ENCODE assay signal across 13 cellular contexts in the genomic region with DNA sequence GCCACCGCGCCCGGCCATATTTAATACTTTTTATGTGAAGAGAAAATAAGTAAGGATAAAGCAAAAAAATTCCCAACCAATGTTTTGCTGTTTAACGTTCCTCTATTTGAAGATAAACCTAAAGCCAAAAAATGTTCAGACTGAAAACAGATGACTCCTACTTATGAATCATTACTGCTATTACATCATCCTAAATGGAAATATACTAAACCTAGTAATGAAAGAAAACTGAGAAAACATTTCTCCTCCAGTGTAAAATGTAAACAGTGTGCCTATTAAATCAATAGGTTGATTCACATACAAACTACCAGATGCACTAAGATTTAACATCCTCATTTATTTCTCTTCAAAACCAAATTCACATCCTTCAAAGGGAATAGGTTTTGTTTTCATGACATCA. TPM values are rescaled to one million over a fixed set of nuclear protein-coding genes. Genes with fewer than 3 reads are reported as not detected.
A peak's percentile ranks its signal among the peaks of the same experiment; 100 is the strongest.
DNase-seq lines count a peak whose midpoint lies in the region; ATAC-seq and TF ChIP-seq lines count a peak whose summit lies in the region.
"Had no signal": no experiment of that assay in that cellular context is flagged by ENCODE, and none has a peak within 500 bp of the region (broad histone marks: within the 10 kb centered on the region; RNA-seq: fewer than 3 reads in every experiment).

No MANE protein-coding gene starts in this region.

- H3K79me2 ChIP-seq in PC-3 (ENCODE audit: low read length) = no peaks in the 10 kb centered on the region

- CTCF ChIA-PET in PC-3 (lab: Charles Lee) = no interaction called here

- peaks cover 9% of the 10 kb centered on the region for H3K4me1 ChIP-seq in PC-3 (ENCODE audit: insufficient read depth, low read length)
- H3K4me1 ChIP-seq: BE2C, transverse colon had no signal

- H3K9ac ChIP-seq in PC-3 (ENCODE audit: low read length) = no peak overlapping the region

- peaks cover 8 to 17% of the 10 kb centered on the region in 2 donors for H3K36me3 Mint-ChIP-seq in activated T-cell treated with anti-CD3 and anti-CD28 coated beads, Interleukin-2, amount 50 U/mL, for 72 hours (ENCODE audit: insufficient read depth in 2 of 2)
- peaks cover 78% of the 10 kb centered on the region for H3K36me3 Mint-ChIP-seq in stimulated activated effector memory CD8-positive, alpha-beta T cell treated with anti-CD3 and anti-CD28 coated beads, Interleukin-12 subunit alpha, Interleukin-12 subunit beta, amount 100 ng/mL, for 72 hours

- POLR2A ChIA-PET in PC-3 (lab: Charles Lee; ENCODE audit: unreplicated experiment) = no interaction called here

- H3K27ac ChIP-seq in PC-3 (ENCODE audit: low read length) = peak overlapping the region; percentile 22; the same call in 1 of the 2 replicates
- H3K27ac ChIP-seq: transverse colon had no signal

- ATAC-seq in activated T-cell treated with anti-CD3 and anti-CD28 coated beads, Interleukin-2, amount 50 U/mL, for 72 hours (replicated peaks in 1 of 2) = peak; percentile 72 to 80
- ATAC-seq in PC-3 (peak; percentile 80), GM21528 (IDR thresholded peaks at IDR 0.05; ENCODE audit: low FRiP score, unreplicated experiment) (no peak)
- ATAC-seq in stimulated activated effector memory CD8-positive, alpha-beta T cell treated with anti-CD3 and anti-CD28 coated beads, Interleukin-12 subunit alpha, Interleukin-12 subunit beta, amount 100 ng/mL, for 72 hours = peak; percentile 65

- peaks cover 15% of the 10 kb centered on the region for H3K4me1 Mint-ChIP-seq in activated T-cell treated with anti-CD3 and anti-CD28 coated beads, Interleukin-2, amount 50 U/mL, for 72 hours (ENCODE audit: low read depth)
- peaks cover 9% of the 10 kb centered on the region for H3K4me1 Mint-ChIP-seq in stimulated activated effector memory CD8-positive, alpha-beta T cell treated with anti-CD3 and anti-CD28 coated beads, Interleukin-12 subunit alpha, Interleukin-12 subunit beta, amount 100 ng/mL, for 72 hours

- BruUV-seq in PC-3 (replicated peaks; lab: Mats Ljungman, UMichigan) = no TSS peak

- no peak overlapping the region for H3K4me2 ChIP-seq in PC-3 (ENCODE audit: low read length)

- H3K9me3 Mint-ChIP-seq in activated T-cell treated with anti-CD3 and anti-CD28 coated beads, Interleukin-2, amount 50 U/mL, for 72 hours = no peaks in the 10 kb centered on the region
- no peaks in the 10 kb centered on the region for H3K9me3 Mint-ChIP-seq in stimulated activated effector memory CD8-positive, alpha-beta T cell treated with anti-CD3 and anti-CD28 coated beads, Interleukin-12 subunit alpha, Interleukin-12 subunit beta, amount 100 ng/mL, for 72 hours

- no peak for TF ChIP-seq CTCF in PC-3 (conservative IDR thresholded peaks at IDR 0.05; ENCODE audit: low read depth, low read length)
- TF ChIP-seq CTCF in epithelial cell of esophagus (IDR thresholded peaks at IDR 0.05; ENCODE audit: insufficient read depth, low read depth, low read length, missing control alignments) = no peak

- H3F3A ChIP-seq in PC-3 (ENCODE audit: low read length, unreplicated experiment) = no peaks in the 10 kb centered on the region

- H3K36me3 ChIP-seq in PC-3 (ENCODE audit: low read depth, low read length) = peaks cover 36% of the 10 kb centered on the region
- H3K36me3 ChIP-seq: BE2C had no signal

- H2AFZ ChIP-seq in PC-3 (ENCODE audit: low read length) = no peak overlapping the region

- H3K4me3 ChIP-seq in PC-3 (ENCODE audit: low read length) = no peak overlapping the region
- no peak overlapping the region for H3K4me3 ChIP-seq in epithelial cell of esophagus (ENCODE audit: low read length)
- H3K4me3 ChIP-seq: transverse colon had no signal

- peak overlapping the region; percentile 93 for H3K27ac Mint-ChIP-seq in activated T-cell treated with anti-CD3 and anti-CD28 coated beads, Interleukin-2, amount 50 U/mL, for 72 hours
- peak overlapping the region; percentile 76 for H3K27ac Mint-ChIP-seq in stimulated activated effector memory CD8-positive, alpha-beta T cell treated with anti-CD3 and anti-CD28 coated beads, Interleukin-12 subunit alpha, Interleukin-12 subunit beta, amount 100 ng/mL, for 72 hours

- no peaks in the 10 kb centered on the region for H3K9me2 ChIP-seq in PC-3 (replicated peaks; ENCODE audit: low read length)

- DNase-seq in activated T-cell treated with anti-CD3 and anti-CD28 coated beads, Interleukin-2, amount 50 U/mL, for 72 hours = no peak
- no peak for DNase-seq in activated T-cell treated with anti-CD3 and anti-CD28 coated beads for 4 hours
- peak; percentile 42 for DNase-seq in PC-3
- peak; percentile 46 for DNase-seq in epithelial cell of esophagus (ENCODE audit: low read depth)
- DNase-seq in stimulated activated effector memory CD8-positive, alpha-beta T cell treated with anti-CD3 and anti-CD28 coated beads, Interleukin-12 subunit alpha, Interleukin-12 subunit beta, amount 100 ng/mL, for 72 hours (ENCODE audit: low spot score in 2 of 2) = no peak
- no peak for DNase-seq in UCSD-AML1 (lab: John Stamatoyannopoulos, UW; ENCODE audit: unreplicated experiment)
- DNase-seq in amygdala (lab: John Stamatoyannopoulos, UW) = no peak
- DNase-seq: BE2C, NCI-H1417 treated with DMSO at 0.1 percent for 48 hours, NCI-H82, retina, transverse colon had no signal

- H3K4me3 Mint-ChIP-seq in activated T-cell treated with anti-CD3 and anti-CD28 coated beads, Interleukin-2, amount 50 U/mL, for 72 hours = peak overlapping the region in 1 of 2 donors; percentile 27
- H3K4me3 Mint-ChIP-seq in stimulated activated effector memory CD8-positive, alpha-beta T cell treated with anti-CD3 and anti-CD28 coated beads, Interleukin-12 subunit alpha, Interleukin-12 subunit beta, amount 100 ng/mL, for 72 hours = no peak overlapping the region

- H3K9me3 ChIP-seq in PC-3 (ENCODE audit: low read length) = no peaks in the 10 kb centered on the region
- H3K9me3 ChIP-seq: BE2C, transverse colon had no signal

- no peaks in the 10 kb centered on the region for H4K20me1 ChIP-seq in PC-3 (ENCODE audit: low read length)

- H3K27me3 Mint-ChIP-seq in activated T-cell treated with anti-CD3 and anti-CD28 coated beads, Interleukin-2, amount 50 U/mL, for 72 hours (ENCODE audit: low read depth) = no peaks in the 10 kb centered on the region

- intact Hi-C loops in PC-3 (cut with micrococcal nuclease) = loop anchor here (1.0 kb wide), 1 partner anchor 9 kb away; no protein-coding TSS in a partner anchor

- H3K27me3 ChIP-seq in PC-3 (ENCODE audit: low read length) = no peaks in the 10 kb centered on the region
- H3K27me3 ChIP-seq: BE2C, transverse colon had no signal

RNA-seq across cellular contexts. Expression of a gene that starts 43.5 kb away (rescaled TPM):
- 10 to 100 TPM; 28.0 to 33.4 TPM for total RNA-seq in activated T-cell treated with anti-CD3 and anti-CD28 coated beads, Interleukin-2, amount 50 U/mL, for 72 hours
- total RNA-seq in PC-3 (2014; rRNA removed) = 14.2 and 16.2 TPM in 2 replicates

Comparison
In these comparisons a context has a peak if more than half of its experiments do, and no peak if none do; other contexts are left out.
1. DNase-seq: peak in PC-3 (single experiment) and epithelial cell of esophagus (single experiment); none in activated T-cell treated with anti-CD3 and anti-CD28 coated beads, Interleukin-2, amount 50 U/mL, for 72 hours (0 of 2), activated T-cell treated with anti-CD3 and anti-CD28 coated beads for 4 hours (single experiment), stimulated activated effector memory CD8-positive, alpha-beta T cell treated with anti-CD3 and anti-CD28 coated beads, Interleukin-12 subunit alpha, Interleukin-12 subunit beta, amount 100 ng/mL, for 72 hours (0 of 2), UCSD-AML1 (single experiment) and amygdala (0 of 56).